8 cellular contexts compared by ENCODE assay signal in genomic region chr3:128727485-128727884, GRCh38. TPM values are rescaled to one million over a fixed set of nuclear protein-coding genes. Genes with fewer than 3 reads are reported as not detected.
DNase-seq lines count a peak whose midpoint lies in the region; ATAC-seq and TF ChIP-seq lines count a peak whose summit lies in the region.

No MANE protein-coding gene starts in this region.

- CTCF ChIA-PET in MCF 10A (lab: Yijun Ruan, JAX) = interaction anchor here (0.7 to 4.3 kb wide), 2 partner anchors 27 to 47 kb away, joined by 3 to 30 read pairs; no protein-coding TSS in a partner anchor

- TF ChIP-seq CTCF in heart right ventricle (IDR thresholded peaks at IDR 0.05) = no peak
- TF ChIP-seq CTCF in MCF 10A (IDR thresholded peaks at IDR 0.05; ENCODE audit: unreplicated experiment) = no peak
- TF ChIP-seq CTCF in uterus (IDR thresholded peaks at IDR 0.05) = no peak

- intact Hi-C loops in heart right ventricle (cut with DNase I) = loop anchor here in 6 of 10 donors (2.0 to 5.0 kb wide), 9 partner anchors 45 to 120 kb away; partner anchors contain the start of gene RPN1 (in 1 of the 6)
- intact Hi-C loops in left ventricle myocardium superior (cut with micrococcal nuclease) = no loop called here
- intact Hi-C loops in MCF 10A (cut with micrococcal nuclease) = loop anchor here (2.0 kb wide), 1 partner anchor 67 kb away; no protein-coding TSS in a partner anchor
- intact Hi-C loops in uterus (cut with DNase I; ENCODE audit: low total_unique reads) = no loop called here

- no peaks in the 10 kb centered on the region for H3K27me3 Mint-ChIP-seq in MCF 10A (ENCODE audit: insufficient read depth, unreplicated experiment)

- H3K4me3 Mint-ChIP-seq in MCF 10A (ENCODE audit: unreplicated experiment) = peak overlapping the region; percentile 78

- peak overlapping the region; percentile 58 to 100 (median 94) for H3K4me3 ChIP-seq in heart right ventricle
- peak overlapping the region; percentile 90 for H3K4me3 ChIP-seq in mesodermal cell (ENCODE audit: extremely low read depth, insufficient read depth, low read length, poor library complexity, severe bottlenecking)
- H3K4me3 ChIP-seq in uterus = peak overlapping the region; percentile 60 to 99

- TF ChIP-seq POLR2A in uterus (IDR thresholded peaks at IDR 0.05) = no peak

- no TSS peak for BruUV-seq in MCF 10A (replicated peaks; lab: Mats Ljungman, UMichigan)

- H3K27me3 ChIP-seq in heart right ventricle = no peaks in the 10 kb centered on the region
- H3K27me3 ChIP-seq in uterus = no peaks in the 10 kb centered on the region

- DNase-seq in heart right ventricle = no peak
- no peak for DNase-seq in left ventricle myocardium superior
- peak; percentile 4 for DNase-seq in MCF 10A (ENCODE audit: unreplicated experiment)
- no peak for DNase-seq in uterus
- no peak for DNase-seq in stimulated activated naive CD4-positive, alpha-beta T cell (lab: John Stamatoyannopoulos, UW)
- DNase-seq in hepatic stellate cell (ENCODE audit: low spot score) = no peak
- DNase-seq in NCI-H146 (lab: John Stamatoyannopoulos, UW) = no peak

- H3K27ac Mint-ChIP-seq in MCF 10A (ENCODE audit: low read depth, unreplicated experiment) = peak overlapping the region; percentile 90

- POLR2A ChIA-PET in MCF 10A (lab: Yijun Ruan, JAX) = interaction anchor here (0.7 to 4.1 kb wide), 17 partner anchors 9 to 766 kb away, joined by 3 to 59 read pairs (median 4); partner anchors contain the start of genes ACAD9 and RPN1

- H3K4me1 ChIP-seq in heart right ventricle = peaks cover 17 to 64% (median 56%) of the 10 kb centered on the region in 9 donors
- H3K4me1 ChIP-seq in mesodermal cell (ENCODE audit: control insufficient read depth, insufficient read depth, low read length, poor library complexity, severe bottlenecking) = peaks cover 19% of the 10 kb centered on the region
- peaks cover 10 to 16% of the 10 kb centered on the region in 2 donors for H3K4me1 ChIP-seq in uterus

- no peaks in the 10 kb centered on the region for H3K9me3 Mint-ChIP-seq in MCF 10A (ENCODE audit: unreplicated experiment)

- H3K9me3 ChIP-seq in heart right ventricle = no peaks in the 10 kb centered on the region
- H3K9me3 ChIP-seq in mesodermal cell (ENCODE audit: control insufficient read depth, low read length) = no peaks in the 10 kb centered on the region
- no peaks in the 10 kb centered on the region for H3K9me3 ChIP-seq in uterus

- no peaks in the 10 kb centered on the region for H3K36me3 ChIP-seq in heart right ventricle
- H3K36me3 ChIP-seq in mesodermal cell (ENCODE audit: control insufficient read depth, insufficient read depth, low read length) = peaks cover 7% of the 10 kb centered on the region
- no peaks in the 10 kb centered on the region for H3K36me3 ChIP-seq in uterus

- peaks cover 20% of the 10 kb centered on the region for H3K4me1 Mint-ChIP-seq in MCF 10A (ENCODE audit: insufficient read depth, unreplicated experiment)

- H3K36me3 Mint-ChIP-seq in MCF 10A (ENCODE audit: insufficient read depth, unreplicated experiment) = peaks cover 15% of the 10 kb centered on the region

- ATAC-seq in heart right ventricle (no peak), left ventricle myocardium superior (no peak)

- H3K27ac ChIP-seq in heart right ventricle = peak overlapping the region in 7 of 10 donors; percentile 93 to 98 (median 97)
- H3K27ac ChIP-seq in mesodermal cell (ENCODE audit: low read depth, low read length, severe bottlenecking) = no peak overlapping the region
- H3K27ac ChIP-seq in uterus = peak overlapping the region in 1 of 2 donors; percentile 89

- 21 to 24% methylated on average over 6 of the region's 6 CpGs for WGBS in heart right ventricle, 2 donors
- 58 to 65% methylated on average over 6 of the region's 6 CpGs for WGBS in mesodermal cell (ENCODE audit: insufficient coverage in 2 of 2), 2 experiments

RNA-seq across cellular contexts. Expression of gene RAB7A, which starts 1.5 kb away (rescaled TPM):
- total RNA-seq in heart right ventricle (100 to 1,000 TPM; 234 to 348 (median 310) TPM), left ventricle myocardium superior (250 TPM), MCF 10A (2022) (172 and 221 TPM in 2 replicates), uterus (100 to 1,000 TPM in 1 of 4 donors, 10 to 100 TPM in 3; 32.8 to 224 (median 70.6) TPM)
- polyA plus RNA-seq in heart right ventricle = 100 to 1,000 TPM; 161 to 173 TPM
- polyA plus RNA-seq in mesodermal cell (2013, experiment 1 of 2) = 178 TPM
- polyA plus RNA-seq in mesodermal cell (2013, experiment 2 of 2) = 158 TPM

Comparison
In these comparisons a context has a peak if more than half of its experiments do, and no peak if none do; other contexts are left out.
1. intact Hi-C loops: an anchor here in heart right ventricle (2.0 to 5.0 kb wide) and MCF 10A (2.0 kb wide); none called in left ventricle myocardium superior and uterus.